8 cellular contexts compared by ENCODE assay signal in genomic region chr22:50563410-50564160, GRCh38. TPM values are rescaled to one million over a fixed set of nuclear protein-coding genes. Genes with fewer than 3 reads are reported as not detected.
DNase-seq lines count a peak whose midpoint lies in the region; ATAC-seq, FAIRE-seq and TF ChIP-seq lines count a peak whose summit lies in the region.

No MANE protein-coding gene starts in this region.

- no peak for FAIRE-seq in kidney (lab: Jason Lieb, UNC)

- no peaks in the 10 kb centered on the region for H3K9me3 ChIP-seq in ascending aorta
- no peaks in the 10 kb centered on the region for H3K9me3 ChIP-seq in kidney (ENCODE audit: control insufficient read depth in 1 of 2, low read length in 2 of 2)

- ATAC-seq in GM18498 (IDR thresholded peaks at IDR 0.05; ENCODE audit: unreplicated experiment): no peak

- H3K27ac ChIP-seq in ascending aorta (no peak overlapping the region), kidney (ENCODE audit: low read depth in 2 of 2, low read length in 2 of 2) (peak overlapping the region; percentile 68 to 87)

- POLR2A ChIA-PET in GM10248 (lab: Yijun Ruan, JAX): interaction anchor here (0.6 to 1.3 kb wide), 6 partner anchors 13 to 696 kb away, joined by 3 to 6 read pairs (median 4); partner anchors contain the start of genes CPT1B, LMF2 and NCAPH2

- no peak for TF ChIP-seq CTCF in ascending aorta (IDR thresholded peaks at IDR 0.05)
- no peak for TF ChIP-seq CTCF in kidney (IDR thresholded peaks at IDR 0.05; ENCODE audit: borderline replicate concordance, extremely low read depth, insufficient read depth)
- TF ChIP-seq CTCF in GM10248 (IDR thresholded peaks at IDR 0.05; ENCODE audit: control extremely low read depth, extremely low read depth, low read depth, missing control alignments): no peak

- H3K4me1 ChIP-seq in ascending aorta (peaks cover 0 to 8% of the 10 kb centered on the region in 2 donors), kidney (ENCODE audit: control insufficient read depth in 1 of 2, insufficient read depth in 1 of 2, low read depth in 1 of 2, low read length in 2 of 2) (peaks cover 0 to 8% of the 10 kb centered on the region in 2 donors)

- peak overlapping the region; percentile 9 to 92 for H3K9ac ChIP-seq in kidney (ENCODE audit: low read length in 2 of 2)

- H3K27me3 ChIP-seq in ascending aorta: no peaks in the 10 kb centered on the region

- intact Hi-C loops in ascending aorta (cut with DNase I) (loop anchor here (5.0 kb wide), 1 partner anchor 56 kb away; the partner anchor contains the start of genes LMF2 and NCAPH2), kidney (cut with DNase I) (no loop called here)

- CTCF ChIA-PET in GM10248 (lab: Yijun Ruan, JAX): interaction anchor here (0.8 to 5.2 kb wide), 26 partner anchors 9 to 324 kb away, joined by 3 to 68 read pairs (median 4); partner anchors contain the start of genes ARSA, CHKB, CPT1B and KLHDC7B

- peak; percentile 45 for DNase-seq in NCI-H748 treated with DMSO at 0.1 percent for 48 hours (lab: John Stamatoyannopoulos, UW)
- no peak for DNase-seq in NCI-H748 (lab: John Stamatoyannopoulos, UW; ENCODE audit: unreplicated experiment)
- no peak for DNase-seq in ascending aorta (ENCODE audit: low spot score in 2 of 2)
- no peak for DNase-seq in kidney
- peak; percentile 41 for DNase-seq in superior temporal gyrus (ENCODE audit: extremely low spot score)
- no peak for DNase-seq in GM10248 (ENCODE audit: extremely low spot score)
- no peak for DNase-seq in DMS79 treated with DMSO at 0.1 percent for 48 hours (lab: John Stamatoyannopoulos, UW)

- H3K4me3 ChIP-seq in ascending aorta (peak overlapping the region; percentile 66 to 70), kidney (ENCODE audit: low read length in 2 of 2) (peak overlapping the region; percentile 55 to 86)

- H3K36me3 ChIP-seq in ascending aorta (no peaks in the 10 kb centered on the region), kidney (ENCODE audit: control insufficient read depth in 1 of 2, insufficient read depth in 2 of 2, low read length in 2 of 2) (no peaks in the 10 kb centered on the region)

RNA-seq across cellular contexts. Expression of gene SYCE3, which starts 0.9 kb away (rescaled TPM):
- total RNA-seq in ascending aorta (not detected), kidney (not detected)
- 4.6 TPM for polyA plus RNA-seq in kidney (ENCODE audit: insufficient read depth, low read depth, low replicate concordance)

RNA-seq across cellular contexts. Expression of gene CPT1B, which starts 14.6 kb away (rescaled TPM):
- total RNA-seq in ascending aorta: 0.43 TPM
- total RNA-seq in kidney: 34.3 TPM
- 20.6 TPM for polyA plus RNA-seq in kidney (ENCODE audit: insufficient read depth, low read depth, low replicate concordance)

RNA-seq across cellular contexts. Expression of gene KLHDC7B, which starts 17.9 kb away (rescaled TPM):
- not detected for total RNA-seq in ascending aorta
- total RNA-seq in kidney: 16.1 TPM
- polyA plus RNA-seq in kidney (ENCODE audit: insufficient read depth, low read depth, low replicate concordance): 1.4 TPM

RNA-seq across cellular contexts. Expression of gene CHKB, which starts 19.1 kb away (rescaled TPM):
- 82.4 TPM for total RNA-seq in ascending aorta
- total RNA-seq in kidney: 91.7 TPM
- polyA plus RNA-seq in kidney (ENCODE audit: insufficient read depth, low read depth, low replicate concordance): 73.0 TPM

RNA-seq across cellular contexts. Expression of gene TYMP, which starts 33.8 kb away (rescaled TPM):
- total RNA-seq in ascending aorta: 150 TPM
- 163 TPM for total RNA-seq in kidney
- 22.2 TPM for polyA plus RNA-seq in kidney (ENCODE audit: insufficient read depth, low read depth, low replicate concordance)

Comparison
In these comparisons a context has a peak if more than half of its experiments do, and no peak if none do; other contexts are left out.
1. DNase-seq: peak in NCI-H748 treated with DMSO at 0.1 percent for 48 hours (single experiment) and superior temporal gyrus (single experiment); none in NCI-H748 (single experiment), ascending aorta (0 of 2), kidney (single experiment), GM10248 (single experiment) and DMS79 treated with DMSO at 0.1 percent for 48 hours (single experiment).
2. H3K27ac ChIP-seq: peak in kidney (2 of 2); none in ascending aorta (0 of 2).
3. RNA of gene CPT1B, which starts 14.6 kb away (total RNA-seq): 34.3 TPM in kidney (single experiment); 0.43 TPM in ascending aorta (single experiment); every median in the first group is over 10 times any median in the second.
4. RNA of gene KLHDC7B, which starts 17.9 kb away (total RNA-seq): 16.1 TPM in kidney (single experiment); not detected in ascending aorta (single experiment); every median in the first group is over 10 times any median in the second.